ENCODE assay signal across 28 cellular contexts in genomic region chr7:68324621-68325020, GRCh38.
"Had no signal": no experiment of that assay in that cellular context is flagged by ENCODE, and none has a peak within 500 bp of the region (broad histone marks: within the 10 kb centered on the region; RNA-seq: fewer than 3 reads in every experiment).

No MANE protein-coding gene starts in this region.

- DNase-seq: colonic mucosa; cortex of kidney; dermis blood vessel endothelial cell; dorsolateral prefrontal cortex; effector CD4-positive, alpha-beta T cell; effector CD8-positive, alpha-beta T cell; effector memory CD4-positive, alpha-beta T cell; effector memory CD8-positive, alpha-beta T cell; endodermal cell; erythroblast; esophagus squamous epithelium; foreskin fibroblast; foreskin keratinocyte; foreskin melanocyte; gastrocnemius medialis; glutamatergic neuron; head of caudate nucleus; heart left ventricle; heart right ventricle had no signal

- FAIRE-seq: colon, endometrium, endothelial cell of umbilical vein, frontal cortex had no signal

- H3K27ac ChIP-seq: colonic mucosa, coronary artery, dorsolateral prefrontal cortex, epithelial cell of prostate, esophagus muscularis mucosa, esophagus squamous epithelium, foreskin keratinocyte, gastroesophageal sphincter, heart left ventricle, heart right ventricle had no signal

- H3K9me3 ChIP-seq: colonic mucosa, esophagus squamous epithelium, gastrocnemius medialis, gastroesophageal sphincter had no signal

- H3K4me3 ChIP-seq: colonic mucosa, coronary artery, dorsolateral prefrontal cortex, esophagus muscularis mucosa, esophagus squamous epithelium, gastrocnemius medialis, gastroesophageal sphincter, heart left ventricle, heart right ventricle had no signal

- H3K27me3 ChIP-seq: colonic mucosa, dorsolateral prefrontal cortex, esophagus muscularis mucosa, esophagus squamous epithelium, foreskin keratinocyte, gastrocnemius medialis, gastroesophageal sphincter, heart left ventricle, heart right ventricle had no signal

- H3K4me1 ChIP-seq: colonic mucosa, foreskin keratinocyte had no signal

- H3K36me3 ChIP-seq: colonic mucosa, esophagus muscularis mucosa, esophagus squamous epithelium, gastrocnemius medialis, gastroesophageal sphincter, heart left ventricle, heart right ventricle had no signal

- ATAC-seq: effector memory CD8-positive, alpha-beta T cell; esophagus mucosa; foreskin keratinocyte; gastrocnemius medialis; gastroesophageal sphincter; heart left ventricle; heart right ventricle had no signal
